Comparison of ENCODE assay signal across 1 cellular context in the genomic region with DNA sequence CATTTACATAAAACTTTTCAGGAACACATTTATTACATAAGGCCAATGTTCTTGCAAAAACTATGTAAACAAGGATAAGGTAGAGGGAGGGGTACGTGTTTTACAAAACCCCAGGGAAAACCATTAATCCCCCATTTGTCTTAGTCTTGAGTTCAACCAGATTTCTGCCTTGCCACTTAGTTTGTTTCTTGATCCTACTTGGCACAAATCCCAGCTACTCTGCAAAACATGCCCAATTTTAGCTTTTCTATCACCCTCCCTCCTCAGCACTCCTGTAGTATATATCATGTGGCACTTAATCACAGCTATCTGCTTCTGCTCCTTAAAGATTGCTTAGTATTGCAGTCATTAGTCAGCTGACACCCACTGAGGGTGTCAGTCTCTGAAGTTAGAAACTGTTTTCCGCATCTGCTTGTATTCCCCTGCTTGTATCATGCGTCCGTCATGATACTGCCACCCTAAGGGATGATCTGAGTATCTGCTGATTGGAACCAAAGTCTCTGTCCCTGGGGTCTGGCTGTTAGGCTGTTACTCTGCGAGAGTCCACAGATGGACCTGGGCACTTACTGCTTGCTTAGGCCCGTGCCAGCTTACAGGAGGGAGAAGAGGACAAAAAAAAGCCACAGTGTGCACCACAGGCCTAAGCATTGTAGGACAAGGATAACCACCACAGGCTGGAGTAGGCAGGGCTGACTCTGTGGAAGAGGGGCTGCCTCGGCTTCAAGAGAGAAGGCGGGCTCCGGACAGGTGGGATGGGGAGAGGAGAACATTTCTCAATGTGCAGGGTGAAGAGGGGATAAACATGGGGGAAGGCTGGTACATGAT.
TF ChIP-seq lines count a peak whose summit lies in the region.

No MANE protein-coding gene starts in this region.

TF ChIP-seq in HEK293, 187 proteins besides CTCF, POLR2A, EP300 and RAD21 (continued from another document):
- TF ChIP-seq, protein P1, sequence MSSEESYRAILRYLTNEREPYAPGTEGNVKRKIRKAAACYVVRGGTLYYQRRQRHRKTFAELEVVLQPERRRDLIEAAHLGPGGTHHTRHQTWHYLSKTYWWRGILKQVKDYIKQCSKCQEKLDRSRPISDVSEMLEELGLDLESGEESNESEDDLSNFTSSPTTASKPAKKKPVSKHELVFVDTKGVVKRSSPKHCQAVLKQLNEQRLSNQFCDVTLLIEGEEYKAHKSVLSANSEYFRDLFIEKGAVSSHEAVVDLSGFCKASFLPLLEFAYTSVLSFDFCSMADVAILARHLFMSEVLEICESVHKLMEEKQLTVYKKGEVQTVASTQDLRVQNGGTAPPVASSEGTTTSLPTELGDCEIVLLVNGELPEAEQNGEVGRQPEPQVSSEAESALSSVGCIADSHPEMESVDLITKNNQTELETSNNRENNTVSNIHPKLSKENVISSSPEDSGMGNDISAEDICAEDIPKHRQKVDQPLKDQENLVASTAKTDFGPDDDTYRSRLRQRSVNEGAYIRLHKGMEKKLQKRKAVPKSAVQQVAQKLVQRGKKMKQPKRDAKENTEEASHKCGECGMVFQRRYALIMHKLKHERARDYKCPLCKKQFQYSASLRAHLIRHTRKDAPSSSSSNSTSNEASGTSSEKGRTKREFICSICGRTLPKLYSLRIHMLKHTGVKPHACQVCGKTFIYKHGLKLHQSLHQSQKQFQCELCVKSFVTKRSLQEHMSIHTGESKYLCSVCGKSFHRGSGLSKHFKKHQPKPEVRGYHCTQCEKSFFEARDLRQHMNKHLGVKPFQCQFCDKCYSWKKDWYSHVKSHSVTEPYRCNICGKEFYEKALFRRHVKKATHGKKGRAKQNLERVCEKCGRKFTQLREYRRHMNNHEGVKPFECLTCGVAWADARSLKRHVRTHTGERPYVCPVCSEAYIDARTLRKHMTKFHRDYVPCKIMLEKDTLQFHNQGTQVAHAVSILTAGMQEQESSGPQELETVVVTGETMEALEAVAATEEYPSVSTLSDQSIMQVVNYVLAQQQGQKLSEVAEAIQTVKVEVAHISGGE (tag by site-specific recombination; conservative IDR thresholded peaks at IDR 0.05; ENCODE audit: low read depth) = no peak
- TF ChIP-seq ZBTB48 (tag by site-specific recombination; IDR thresholded peaks at IDR 0.05) = 0 out of 2 replicates have a peak, but pooled peaks have one; percentile 16
- TF ChIP-seq, protein P2, sequence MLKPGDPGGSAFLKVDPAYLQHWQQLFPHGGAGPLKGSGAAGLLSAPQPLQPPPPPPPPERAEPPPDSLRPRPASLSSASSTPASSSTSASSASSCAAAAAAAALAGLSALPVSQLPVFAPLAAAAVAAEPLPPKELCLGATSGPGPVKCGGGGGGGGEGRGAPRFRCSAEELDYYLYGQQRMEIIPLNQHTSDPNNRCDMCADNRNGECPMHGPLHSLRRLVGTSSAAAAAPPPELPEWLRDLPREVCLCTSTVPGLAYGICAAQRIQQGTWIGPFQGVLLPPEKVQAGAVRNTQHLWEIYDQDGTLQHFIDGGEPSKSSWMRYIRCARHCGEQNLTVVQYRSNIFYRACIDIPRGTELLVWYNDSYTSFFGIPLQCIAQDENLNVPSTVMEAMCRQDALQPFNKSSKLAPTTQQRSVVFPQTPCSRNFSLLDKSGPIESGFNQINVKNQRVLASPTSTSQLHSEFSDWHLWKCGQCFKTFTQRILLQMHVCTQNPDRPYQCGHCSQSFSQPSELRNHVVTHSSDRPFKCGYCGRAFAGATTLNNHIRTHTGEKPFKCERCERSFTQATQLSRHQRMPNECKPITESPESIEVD (tag by site-specific recombination; IDR thresholded peaks at IDR 0.05) = peak; percentile 47
- TF ChIP-seq, protein P3, sequence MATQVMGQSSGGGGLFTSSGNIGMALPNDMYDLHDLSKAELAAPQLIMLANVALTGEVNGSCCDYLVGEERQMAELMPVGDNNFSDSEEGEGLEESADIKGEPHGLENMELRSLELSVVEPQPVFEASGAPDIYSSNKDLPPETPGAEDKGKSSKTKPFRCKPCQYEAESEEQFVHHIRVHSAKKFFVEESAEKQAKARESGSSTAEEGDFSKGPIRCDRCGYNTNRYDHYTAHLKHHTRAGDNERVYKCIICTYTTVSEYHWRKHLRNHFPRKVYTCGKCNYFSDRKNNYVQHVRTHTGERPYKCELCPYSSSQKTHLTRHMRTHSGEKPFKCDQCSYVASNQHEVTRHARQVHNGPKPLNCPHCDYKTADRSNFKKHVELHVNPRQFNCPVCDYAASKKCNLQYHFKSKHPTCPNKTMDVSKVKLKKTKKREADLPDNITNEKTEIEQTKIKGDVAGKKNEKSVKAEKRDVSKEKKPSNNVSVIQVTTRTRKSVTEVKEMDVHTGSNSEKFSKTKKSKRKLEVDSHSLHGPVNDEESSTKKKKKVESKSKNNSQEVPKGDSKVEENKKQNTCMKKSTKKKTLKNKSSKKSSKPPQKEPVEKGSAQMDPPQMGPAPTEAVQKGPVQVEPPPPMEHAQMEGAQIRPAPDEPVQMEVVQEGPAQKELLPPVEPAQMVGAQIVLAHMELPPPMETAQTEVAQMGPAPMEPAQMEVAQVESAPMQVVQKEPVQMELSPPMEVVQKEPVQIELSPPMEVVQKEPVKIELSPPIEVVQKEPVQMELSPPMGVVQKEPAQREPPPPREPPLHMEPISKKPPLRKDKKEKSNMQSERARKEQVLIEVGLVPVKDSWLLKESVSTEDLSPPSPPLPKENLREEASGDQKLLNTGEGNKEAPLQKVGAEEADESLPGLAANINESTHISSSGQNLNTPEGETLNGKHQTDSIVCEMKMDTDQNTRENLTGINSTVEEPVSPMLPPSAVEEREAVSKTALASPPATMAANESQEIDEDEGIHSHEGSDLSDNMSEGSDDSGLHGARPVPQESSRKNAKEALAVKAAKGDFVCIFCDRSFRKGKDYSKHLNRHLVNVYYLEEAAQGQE (tag by site-specific recombination; IDR thresholded peaks at IDR 0.05) = no peak
- TF ChIP-seq FEZF1 (tag by site-specific recombination; IDR thresholded peaks at IDR 0.05) = peak; percentile 52
- no peak for TF ChIP-seq ZNF555 (tag by site-specific recombination; conservative IDR thresholded peaks at IDR 0.05)
- TF ChIP-seq, protein P4, sequence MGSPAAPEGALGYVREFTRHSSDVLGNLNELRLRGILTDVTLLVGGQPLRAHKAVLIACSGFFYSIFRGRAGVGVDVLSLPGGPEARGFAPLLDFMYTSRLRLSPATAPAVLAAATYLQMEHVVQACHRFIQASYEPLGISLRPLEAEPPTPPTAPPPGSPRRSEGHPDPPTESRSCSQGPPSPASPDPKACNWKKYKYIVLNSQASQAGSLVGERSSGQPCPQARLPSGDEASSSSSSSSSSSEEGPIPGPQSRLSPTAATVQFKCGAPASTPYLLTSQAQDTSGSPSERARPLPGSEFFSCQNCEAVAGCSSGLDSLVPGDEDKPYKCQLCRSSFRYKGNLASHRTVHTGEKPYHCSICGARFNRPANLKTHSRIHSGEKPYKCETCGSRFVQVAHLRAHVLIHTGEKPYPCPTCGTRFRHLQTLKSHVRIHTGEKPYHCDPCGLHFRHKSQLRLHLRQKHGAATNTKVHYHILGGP (tag by site-specific recombination; IDR thresholded peaks at IDR 0.05) = peak; percentile 80
- TF ChIP-seq, protein P5, sequence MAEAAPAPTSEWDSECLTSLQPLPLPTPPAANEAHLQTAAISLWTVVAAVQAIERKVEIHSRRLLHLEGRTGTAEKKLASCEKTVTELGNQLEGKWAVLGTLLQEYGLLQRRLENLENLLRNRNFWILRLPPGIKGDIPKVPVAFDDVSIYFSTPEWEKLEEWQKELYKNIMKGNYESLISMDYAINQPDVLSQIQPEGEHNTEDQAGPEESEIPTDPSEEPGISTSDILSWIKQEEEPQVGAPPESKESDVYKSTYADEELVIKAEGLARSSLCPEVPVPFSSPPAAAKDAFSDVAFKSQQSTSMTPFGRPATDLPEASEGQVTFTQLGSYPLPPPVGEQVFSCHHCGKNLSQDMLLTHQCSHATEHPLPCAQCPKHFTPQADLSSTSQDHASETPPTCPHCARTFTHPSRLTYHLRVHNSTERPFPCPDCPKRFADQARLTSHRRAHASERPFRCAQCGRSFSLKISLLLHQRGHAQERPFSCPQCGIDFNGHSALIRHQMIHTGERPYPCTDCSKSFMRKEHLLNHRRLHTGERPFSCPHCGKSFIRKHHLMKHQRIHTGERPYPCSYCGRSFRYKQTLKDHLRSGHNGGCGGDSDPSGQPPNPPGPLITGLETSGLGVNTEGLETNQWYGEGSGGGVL (tag by site-specific recombination; IDR thresholded peaks at IDR 0.05) = peak; percentile 41; the same call in 1 of the 2 replicates
